ENCODE assay signal across 9 cellular contexts in genomic region chr1:9069324-9070100, GRCh38. TPM values are rescaled to one million over a fixed set of nuclear protein-coding genes. Genes with fewer than 3 reads are reported as not detected.
A peak's percentile ranks its signal among the peaks of the same experiment; 100 is the strongest.
DNase-seq lines count a peak whose midpoint lies in the region; ATAC-seq, FAIRE-seq and TF ChIP-seq lines count a peak whose summit lies in the region.
"Had no signal": no experiment of that assay in that cellular context is flagged by ENCODE, and none has a peak within 500 bp of the region (broad histone marks: within the 10 kb centered on the region; RNA-seq: fewer than 3 reads in every experiment).

Gene SLC2A5 (minus strand): TSS chr1:9069635. CDS start chr1:9069536, 99 bp downstream.

- no peak for TF ChIP-seq RAD21 in H1 (IDR thresholded peaks at IDR 0.05 in 1 of 2, conservative IDR thresholded peaks at IDR 0.05 in 1 of 2; ENCODE audit: low read depth in 2 of 2, low read length in 2 of 2)

- H4K20me1 ChIP-seq in H1 (replicated peaks in 1 of 2; ENCODE audit: control insufficient read depth in 1 of 2, insufficient read depth in 2 of 2, low read length in 2 of 2), result no peaks in the 10 kb centered on the region

- no peaks in the 10 kb centered on the region for H3K27me3 ChIP-seq in H1 (replicated peaks in 1 of 4; ENCODE audit: control insufficient read depth in 3 of 4, extremely low read depth in 1 of 4, insufficient read depth in 3 of 4, low read length in 3 of 4)

- H2BK5ac ChIP-seq in H1 (ENCODE audit: low read depth, low read length), result no peak within 1 kb of the TSS

- no peak within 1 kb of the TSS for H4K91ac ChIP-seq in H1 (replicated peaks; ENCODE audit: insufficient read length, low read length)

- H3K79me2 ChIP-seq in H1 (ENCODE audit: control insufficient read depth in 1 of 2, insufficient read depth in 2 of 2, low read length in 2 of 2), result no peaks in the 10 kb centered on the region

- no peak for TF ChIP-seq EP300 in H1 (IDR thresholded peaks at IDR 0.05; ENCODE audit: borderline replicate concordance in 1 of 2, low read depth in 2 of 2, low read length in 2 of 2)

- POLR2A ChIA-PET in H1 (lab: Charles Lee; ENCODE audit: partially characterized antibody), result no interaction called here

- H4K5ac ChIP-seq in H1 (ENCODE audit: insufficient read length, low read depth, low read length), result no peak within 1 kb of the TSS

- no peaks in the 10 kb centered on the region for H3K79me1 ChIP-seq in H1 (ENCODE audit: low read depth, low read length)

- FAIRE-seq in H1 (lab: Jason Lieb, UNC), result no peak

- H3K23ac ChIP-seq in H1 (ENCODE audit: insufficient read length), result no peak within 1 kb of the TSS

- TF ChIP-seq CTCF in NB4 (IDR thresholded peaks at IDR 0.05; ENCODE audit: low read depth, low read length) (no peak), H1 (IDR thresholded peaks at IDR 0.05; ENCODE audit: control extremely low read depth in 1 of 3, insufficient read depth in 1 of 3, low read depth in 1 of 3, low read length in 3 of 3) (no peak)

- H3K4me3 ChIP-seq in NB4 (ENCODE audit: low read depth, low read length) (peak within 1 kb of the TSS; percentile 68), H1 (ENCODE audit: extremely low read depth in 1 of 4, insufficient read depth in 2 of 4, low read depth in 3 of 4, low read length in 4 of 4) (no peak within 1 kb of the TSS)

- peak; percentile 89 for ATAC-seq in GM18858 (IDR thresholded peaks at IDR 0.05; ENCODE audit: unreplicated experiment)
- ATAC-seq in HG02571 (IDR thresholded peaks at IDR 0.05; ENCODE audit: unreplicated experiment), result peak; percentile 79

- no peak within 1 kb of the TSS for H3K56ac ChIP-seq in H1 (replicated peaks; ENCODE audit: insufficient read length, low read depth, low read length)

- CTCF ChIA-PET in H1 (lab: Charles Lee; ENCODE audit: partially characterized antibody), result interaction anchor here (0.6 to 0.7 kb wide), 2 partner anchors 13 to 64 kb away, joined by 3 to 4 read pairs; no protein-coding TSS in a partner anchor

- no peaks in the 10 kb centered on the region for H3K23me2 ChIP-seq in H1 (ENCODE audit: low read depth, low read length)

- intact Hi-C loops in posterior vena cava (cut with DNase I), result no loop called here

- no peak within 1 kb of the TSS for H2BK120ac ChIP-seq in H1 (replicated peaks; ENCODE audit: low read depth, low read length)

- H2AFZ ChIP-seq in H1 (ENCODE audit: low read length), result 0 out of 2 replicates have a peak within 1 kb of the TSS, but pooled peaks have one; percentile 55

- H3K4me2 ChIP-seq in H1 (ENCODE audit: insufficient read depth in 1 of 2, low read depth in 2 of 2, low read length in 2 of 2), result no peak within 1 kb of the TSS

- H2BK20ac ChIP-seq in H1 (ENCODE audit: low read length), result no peak within 1 kb of the TSS

- H3K36me3 ChIP-seq in H1 (ENCODE audit: control insufficient read depth in 2 of 4, insufficient read depth in 4 of 4, low read length in 3 of 4), result no peaks in the 10 kb centered on the region

- H3K18ac ChIP-seq in H1 (ENCODE audit: extremely low read depth, low read length), result peak within 1 kb of the TSS; percentile 10

- H3K9ac ChIP-seq in H1 (replicated peaks in 1 of 4; ENCODE audit: extremely low read depth in 1 of 4, low read depth in 3 of 4, low read length in 3 of 4), result no peak within 1 kb of the TSS

- H2BK12ac ChIP-seq in H1 (ENCODE audit: low read depth, low read length), result no peak within 1 kb of the TSS; the same call in 1 of the 2 replicates

- H2BK15ac ChIP-seq in H1 (ENCODE audit: low read length), result no peak within 1 kb of the TSS

- no peak within 1 kb of the TSS for H3K4ac ChIP-seq in H1 (replicated peaks; ENCODE audit: insufficient read length, low read depth, low read length)

- peak; percentile 40 for TF ChIP-seq POLR2A in NB4 (IDR thresholded peaks at IDR 0.05; ENCODE audit: extremely low read depth, insufficient read length)
- no peak for TF ChIP-seq POLR2A in H1 (IDR thresholded peaks at IDR 0.05; ENCODE audit: control extremely low read depth in 1 of 2, low read depth in 2 of 2, low read length in 2 of 2)

- H3K4me1 ChIP-seq in H1 (replicated peaks in 1 of 4; ENCODE audit: control insufficient read depth in 3 of 4, insufficient read depth in 4 of 4, low read length in 3 of 4), result peaks cover 0 to 4% (median 2%) of the 10 kb centered on the region in 4 experiments; a peak in 5 of 7 replicates

- H3K14ac ChIP-seq in H1 (ENCODE audit: insufficient read length), result no peak within 1 kb of the TSS

- WGBS in H1 (ENCODE audit: extremely low coverage in 1 of 2, insufficient coverage in 1 of 2, insufficient read length in 1 of 2, insufficient replicate concordance in 2 of 2, low coverage in 1 of 2, low lambda C conversion rate in 2 of 2, missing lambda C conversion rate in 1 of 2), 2 experiments, result 72% methylated on average over 8 of the region's 8 CpGs; no CpG with 5 or more reads in 1 of the 2 experiments

- DNase-seq in NB4 (ENCODE audit: low read depth) (peak; percentile 97), H1 (ENCODE audit: low read depth in 1 of 2, low spot score in 2 of 2) (no peak), posterior vena cava (ENCODE audit: low spot score) (peak; percentile 78), DMS153 (lab: John Stamatoyannopoulos, UW) (no peak), LoVo (ENCODE audit: low spot score) (no peak)
- DNase-seq in activated CD8-positive, alpha-beta memory T cell treated with anti-CD3 and anti-CD28 coated beads, Interleukin-2, amount 50 U/mL, for 48 hours, result no peak

- H3K9me3 ChIP-seq in H1 (ENCODE audit: insufficient read depth in 2 of 2, low read depth in 1 of 2, low read length in 1 of 2), result no peaks in the 10 kb centered on the region

- no peak within 1 kb of the TSS for H4K8ac ChIP-seq in H1 (ENCODE audit: extremely low read depth, insufficient read depth, low read length)

- no peak within 1 kb of the TSS for H3K27ac ChIP-seq in H1 (ENCODE audit: low read depth, low read length)

- H2AK5ac ChIP-seq in H1 (ENCODE audit: low read depth, low read length), result no peak within 1 kb of the TSS

TF ChIP-seq in H1, 55 proteins besides CTCF, POLR2A, EP300 and RAD21:
- TF ChIP-seq EZH2 (IDR thresholded peaks at IDR 0.05; ENCODE audit: low read depth, low read length, severe bottlenecking) (no peak), RBBP5 (IDR thresholded peaks at IDR 0.05; ENCODE audit: borderline replicate concordance, low read depth, low read length) (no peak), ASH2L (IDR thresholded peaks at IDR 0.05; ENCODE audit: low read length) (no peak), CREB1 (IDR thresholded peaks at IDR 0.05) (no peak), RNF2 (IDR thresholded peaks at IDR 0.05; ENCODE audit: borderline replicate concordance, low read depth, low read length, missing control alignments, poor library complexity, severe bottlenecking) (no peak), HDAC2 (IDR thresholded peaks at IDR 0.05; ENCODE audit: borderline replicate concordance in 1 of 2, low read depth in 2 of 2, low read length in 2 of 2) (no peak), SAP30 (IDR thresholded peaks at IDR 0.05; ENCODE audit: insufficient read depth, insufficient replicate concordance, low read length) (no peak), SP4 (IDR thresholded peaks at IDR 0.05; ENCODE audit: low read length) (no peak), CHD1 (IDR thresholded peaks at IDR 0.05; ENCODE audit: low read depth, low read length) (no peak), ATF2 (IDR thresholded peaks at IDR 0.05; ENCODE audit: low read length) (no peak)

RNA-seq across cellular contexts. Expression of gene SLC2A5, which starts in this region (rescaled TPM):
- total RNA-seq in H1 (2021; fragmentation: NEBNext Ultra II Directional; extraction: Animal tissue kit (Norgen Biotek cat#: 25700)), result not detected in 2 replicates
- 0.12 and 0.14 TPM in 2 replicates for polyA plus RNA-seq in H1 (2011; rRNA removed)
- polyA plus RNA-seq in H1 (2011; cell fraction: cytosol; rRNA removed), result 0.12 TPM
- polyA plus RNA-seq in H1 (2011; cell fraction: nucleus; rRNA removed), result 0.27 TPM
- polyA plus RNA-seq in H1 (2012, experiment 1 of 2), result 0.06 to 0.08 TPM (median 0.08 TPM) in 3 of 4 replicates, not detected in the other
- not detected for polyA plus RNA-seq in H1 (2012, experiment 2 of 2)
- 0.06 TPM for polyA plus RNA-seq in H1 (2013, experiment 1 of 2)
- 0.04 TPM for polyA plus RNA-seq in H1 (2013, experiment 2 of 2)
- polyA minus RNA-seq in H1 (2011; rRNA and poly(A)+ RNA removed), result 0.03 and 0.07 TPM in 2 replicates
- not detected for polyA minus RNA-seq in H1 (2011; cell fraction: cytosol; rRNA and poly(A)+ RNA removed)
- polyA minus RNA-seq in H1 (2011; cell fraction: nucleus; rRNA and poly(A)+ RNA removed), result 0.10 TPM
- 1 to 10 TPM; 2.0 to 3.2 TPM for total RNA-seq in posterior vena cava
- total RNA-seq: kidney epithelial cell had no signal

Comparison
In these comparisons a context has a peak if more than half of its experiments do, and no peak if none do; other contexts are left out.
1. DNase-seq: peak in NB4 (single experiment) and posterior vena cava (single experiment); none in H1 (0 of 2), DMS153 (single experiment), LoVo (single experiment) and activated CD8-positive, alpha-beta memory T cell treated with anti-CD3 and anti-CD28 coated beads, Interleukin-2, amount 50 U/mL, for 48 hours (single experiment).